Comparison of ENCODE assay signal across 8 cellular contexts in the genomic region with DNA sequence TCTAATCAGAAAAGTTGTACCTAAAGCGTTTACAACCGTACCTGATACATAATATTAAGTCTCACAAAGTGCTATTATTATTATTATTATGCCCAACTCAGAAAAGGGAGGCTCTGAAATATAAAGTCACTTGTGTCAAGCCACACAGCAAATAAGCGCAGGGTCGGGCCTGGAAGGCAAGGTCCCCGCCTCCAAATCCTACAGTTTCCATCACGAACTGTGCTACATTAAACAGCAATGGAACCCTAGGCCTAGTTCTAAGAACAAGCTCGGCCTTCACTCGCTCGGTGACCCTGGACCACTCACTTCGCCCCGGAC. TPM values are rescaled to one million over a fixed set of nuclear protein-coding genes. Genes with fewer than 3 reads are reported as not detected.
DNase-seq lines count a peak whose midpoint lies in the region; ATAC-seq and TF ChIP-seq lines count a peak whose summit lies in the region.

No MANE protein-coding gene starts in this region.

- ATAC-seq in CD4-positive, CD25-positive, alpha-beta regulatory T cell (ENCODE audit: low read depth in 2 of 2): no peak
- ATAC-seq in naive B cell (ENCODE audit: low read depth in 2 of 2): no peak
- ATAC-seq in HG03159 (IDR thresholded peaks at IDR 0.05; ENCODE audit: unreplicated experiment): no peak
- ATAC-seq in GM21528 (IDR thresholded peaks at IDR 0.05; ENCODE audit: low FRiP score, unreplicated experiment): no peak

- peak overlapping the region; percentile 93 for H3K4me2 ChIP-seq in Karpas-422 (ENCODE audit: low read depth, low read length, poor library complexity, severe bottlenecking)

- no peaks in the 10 kb centered on the region for H3K36me3 ChIP-seq in CD4-positive, CD25-positive, alpha-beta regulatory T cell (ENCODE audit: control insufficient read depth, insufficient read depth, low read length)
- no peaks in the 10 kb centered on the region for H3K36me3 ChIP-seq in Karpas-422 (ENCODE audit: insufficient read depth, low read length)

- no peak for TF ChIP-seq CTCF in cardiac fibroblast (IDR thresholded peaks at IDR 0.05; ENCODE audit: low read depth, low read length)

- peaks cover 11% of the 10 kb centered on the region for H3K4me1 ChIP-seq in CD4-positive, CD25-positive, alpha-beta regulatory T cell (ENCODE audit: control insufficient read depth, insufficient read depth, low read length, poor library complexity, severe bottlenecking)
- peaks cover 33% of the 10 kb centered on the region for H3K4me1 ChIP-seq in Karpas-422 (ENCODE audit: low read length)

- peak overlapping the region; percentile 48 for H3K27ac ChIP-seq in CD4-positive, CD25-positive, alpha-beta regulatory T cell (ENCODE audit: insufficient read depth, low read length, poor library complexity, severe bottlenecking)
- no peak overlapping the region for H3K27ac ChIP-seq in Karpas-422 (ENCODE audit: low read length)

- peak overlapping the region; percentile 87 to 97 (median 94) for H3K4me3 Mint-ChIP-seq in CD4-positive, CD25-positive, alpha-beta regulatory T cell
- peak overlapping the region; percentile 94 to 98 (median 96) for H3K4me3 Mint-ChIP-seq in naive B cell

- peaks cover 12 to 38% (median 22%) of the 10 kb centered on the region in 4 donors for H3K4me1 Mint-ChIP-seq in CD4-positive, CD25-positive, alpha-beta regulatory T cell
- H3K4me1 Mint-ChIP-seq in naive B cell: peaks cover 22 to 29% (median 22%) of the 10 kb centered on the region in 3 donors

- H3K9ac ChIP-seq in Karpas-422 (ENCODE audit: low read length): peak overlapping the region; percentile 87

- no peaks in the 10 kb centered on the region for H3K27me3 Mint-ChIP-seq in CD4-positive, CD25-positive, alpha-beta regulatory T cell
- peaks cover 0 to 11% (median 3%) of the 10 kb centered on the region in 3 donors for H3K27me3 Mint-ChIP-seq in naive B cell

- H3K9me3 Mint-ChIP-seq in CD4-positive, CD25-positive, alpha-beta regulatory T cell: no peaks in the 10 kb centered on the region
- H3K9me3 Mint-ChIP-seq in naive B cell: no peaks in the 10 kb centered on the region

- H3K4me3 ChIP-seq in CD4-positive, CD25-positive, alpha-beta regulatory T cell (ENCODE audit: low read depth, low read length): peak overlapping the region; percentile 84
- H3K4me3 ChIP-seq in Karpas-422 (ENCODE audit: low read length) (peak overlapping the region; percentile 85), cardiac fibroblast (replicated peaks in 1 of 2; ENCODE audit: low read depth in 2 of 2, low read length in 2 of 2) (peak overlapping the region; percentile 77 to 95)

- H3K9me3 ChIP-seq in CD4-positive, CD25-positive, alpha-beta regulatory T cell (ENCODE audit: control insufficient read depth in 2 of 2, low read length in 2 of 2): no peaks in the 10 kb centered on the region
- no peaks in the 10 kb centered on the region for H3K9me3 ChIP-seq in Karpas-422 (ENCODE audit: low read length)

- H3K36me3 Mint-ChIP-seq in CD4-positive, CD25-positive, alpha-beta regulatory T cell: peaks cover 4% of the 10 kb centered on the region
- H3K36me3 Mint-ChIP-seq in naive B cell: no peaks in the 10 kb centered on the region

- no peaks in the 10 kb centered on the region for H4K20me1 ChIP-seq in Karpas-422 (ENCODE audit: insufficient read depth, low read depth, low read length)

- H3K27ac Mint-ChIP-seq in CD4-positive, CD25-positive, alpha-beta regulatory T cell: peak overlapping the region in 2 of 3 donors; percentile 77 to 89
- peak overlapping the region in 5 of 6 donors; percentile 27 to 99 (median 93) for H3K27ac Mint-ChIP-seq in naive B cell

- DNase-seq in CD4-positive, CD25-positive, alpha-beta regulatory T cell: peak in 2 of 3 donors; percentile 11 to 24
- DNase-seq in Karpas-422 (peak; percentile 69), cardiac fibroblast (ENCODE audit: low read depth in 2 of 2) (no peak), naive B cell (no peak), NCI-H128 (lab: John Stamatoyannopoulos, UW; ENCODE audit: unreplicated experiment) (no peak), NCI-H2081 (lab: John Stamatoyannopoulos, UW) (no peak)

- H3K27me3 ChIP-seq in CD4-positive, CD25-positive, alpha-beta regulatory T cell (ENCODE audit: control insufficient read depth, insufficient read depth, low read length): no peaks in the 10 kb centered on the region
- no peaks in the 10 kb centered on the region for H3K27me3 ChIP-seq in Karpas-422 (ENCODE audit: low read length)

- H2AFZ ChIP-seq in Karpas-422 (ENCODE audit: low read length): peak overlapping the region; percentile 72; the same call in 1 of the 2 replicates

- H3K9me2 ChIP-seq in Karpas-422 (replicated peaks; ENCODE audit: insufficient read depth, low read length): no peaks in the 10 kb centered on the region

- H3K79me2 ChIP-seq in Karpas-422 (ENCODE audit: low read length): peaks cover 29% of the 10 kb centered on the region

RNA-seq across cellular contexts. Expression of a gene that starts 0.6 kb away (rescaled TPM):
- 0.49 TPM for total RNA-seq in CD4-positive, CD25-positive, alpha-beta regulatory T cell
- polyA plus RNA-seq in CD4-positive, CD25-positive, alpha-beta regulatory T cell: 1 to 10 TPM; 2.9 to 5.6 (median 3.6) TPM
- 8.2 and 9.0 TPM in 2 replicates for total RNA-seq in Karpas-422 (2014; rRNA removed; shearing (Covaris generic); ENCODE audit: low replicate concordance)
- polyA plus RNA-seq in naive B cell (ENCODE audit: low read depth in 6 of 6): 1 to 10 TPM in 5 of 6 donors, not detected in 1; 1.9 to 3.7 (median 3.3) TPM

RNA-seq across cellular contexts. Expression of a gene that starts 37.4 kb away (rescaled TPM):
- total RNA-seq in CD4-positive, CD25-positive, alpha-beta regulatory T cell: 15.8 TPM
- polyA plus RNA-seq in CD4-positive, CD25-positive, alpha-beta regulatory T cell: 1 to 10 TPM; 3.8 to 6.5 (median 4.8) TPM
- total RNA-seq in Karpas-422 (2014; rRNA removed; shearing (Covaris generic); ENCODE audit: low replicate concordance): not detected in 2 replicates
- polyA plus RNA-seq in naive B cell (ENCODE audit: low read depth in 6 of 6): 1 to 10 TPM in 3 of 6 donors, under 1 TPM in 2, not detected in 1; 0.41 to 2.0 (median 1.1) TPM

RNA-seq across cellular contexts. Expression of a gene that starts 48.1 kb away (rescaled TPM):
- 7.7 TPM for total RNA-seq in CD4-positive, CD25-positive, alpha-beta regulatory T cell
- polyA plus RNA-seq in CD4-positive, CD25-positive, alpha-beta regulatory T cell: 10 to 100 TPM; 17.4 to 27.1 (median 22.5) TPM
- 17.4 and 26.5 TPM in 2 replicates for total RNA-seq in Karpas-422 (2014; rRNA removed; shearing (Covaris generic); ENCODE audit: low replicate concordance)
- polyA plus RNA-seq in naive B cell (ENCODE audit: low read depth in 6 of 6): 10 to 100 TPM; 16.4 to 31.9 (median 20.8) TPM

Comparison
In these comparisons a context has a peak if more than half of its experiments do, and no peak if none do; other contexts are left out.
1. DNase-seq: peak in CD4-positive, CD25-positive, alpha-beta regulatory T cell (2 of 3) and Karpas-422 (single experiment); none in cardiac fibroblast (0 of 2), naive B cell (single experiment), NCI-H128 (single experiment) and NCI-H2081 (0 of 2).
2. RNA of a gene that starts 37.4 kb away (total RNA-seq): 15.8 TPM in CD4-positive, CD25-positive, alpha-beta regulatory T cell (single experiment); not detected in Karpas-422; every median in the first group is over 10 times any median in the second.
3. Peak in every context shown above with its lines, with median percentiles within 50 percentile points of each other: H3K4me3 ChIP-seq.